ENCODE assay signal across 8 cellular contexts in genomic region chr1:32964461-32965250, GRCh38. TPM values are rescaled to one million over a fixed set of nuclear protein-coding genes. Genes with fewer than 3 reads are reported as not detected.
DNase-seq lines count a peak whose midpoint lies in the region; ATAC-seq, FAIRE-seq and TF ChIP-seq lines count a peak whose summit lies in the region.

Gene RNF19B, minus strand, starts transcription at chr1:32964809. Its CDS starts 124 bp downstream, at chr1:32964685.

- no peak within 1 kb of the TSS for H2BK12ac ChIP-seq in H1 (ENCODE audit: low read depth, low read length)

- H3K79me2 ChIP-seq in H1 (ENCODE audit: control insufficient read depth in 1 of 2, insufficient read depth in 2 of 2, low read length in 2 of 2) (peaks cover 0 to 25% of the 10 kb centered on the region in 2 experiments; a peak in 2 of 4 replicates), mesendoderm (ENCODE audit: control insufficient read depth, insufficient read depth, low read length) (peaks cover 5% of the 10 kb centered on the region)

- no peak within 1 kb of the TSS for H3K56ac ChIP-seq in H1 (replicated peaks; ENCODE audit: insufficient read length, low read depth, low read length)
- peak within 1 kb of the TSS; percentile 91 for H3K56ac ChIP-seq in mesendoderm (ENCODE audit: low read length)

- H3K14ac ChIP-seq in H1 (ENCODE audit: insufficient read length), result no peak within 1 kb of the TSS

- WGBS in H1 (ENCODE audit: extremely low coverage in 1 of 2, insufficient coverage in 1 of 2, insufficient read length in 1 of 2, insufficient replicate concordance in 2 of 2, low coverage in 1 of 2, low lambda C conversion rate in 2 of 2, missing lambda C conversion rate in 1 of 2), 2 experiments, result 5% methylated on average over 31 of the region's 83 CpGs; no CpG with 5 or more reads in 1 of the 2 experiments
- WGBS in mesendoderm (ENCODE audit: extremely low coverage, insufficient coverage, low lambda C conversion rate), result no CpG with 5 or more reads among the region's 83 CpGs

- H2BK5ac ChIP-seq in H1 (ENCODE audit: low read depth, low read length), result no peak within 1 kb of the TSS; the same call in 1 of the 2 replicates
- H2BK5ac ChIP-seq in mesendoderm (ENCODE audit: low read length), result no peak within 1 kb of the TSS

- H3K27me3 ChIP-seq in H1 (replicated peaks in 1 of 4; ENCODE audit: control insufficient read depth in 3 of 4, extremely low read depth in 1 of 4, insufficient read depth in 3 of 4, low read length in 3 of 4) (peaks cover 0 to 6% (median 0%) of the 10 kb centered on the region in 4 experiments; a peak in 2 of 7 replicates), mesendoderm (ENCODE audit: insufficient read depth, low read length, poor library complexity) (no peaks in the 10 kb centered on the region)

- H3K4me3 ChIP-seq in H1 (ENCODE audit: extremely low read depth in 1 of 4, insufficient read depth in 2 of 4, low read depth in 3 of 4, low read length in 4 of 4) (peak within 1 kb of the TSS; percentile 70 to 83 (median 70)), mesendoderm (ENCODE audit: low read length) (peak within 1 kb of the TSS; percentile 73)

- H2BK15ac ChIP-seq in H1 (ENCODE audit: low read length), result no peak within 1 kb of the TSS
- no peak within 1 kb of the TSS for H2BK15ac ChIP-seq in mesendoderm (replicated peaks; ENCODE audit: low read depth)

- no peaks in the 10 kb centered on the region for H3K36me3 ChIP-seq in H1 (ENCODE audit: control insufficient read depth in 2 of 4, insufficient read depth in 4 of 4, low read length in 3 of 4)
- H3K36me3 ChIP-seq in mesendoderm (ENCODE audit: control insufficient read depth, insufficient read depth, low read length), result no peaks in the 10 kb centered on the region

- H3K23ac ChIP-seq in H1 (ENCODE audit: insufficient read length) (no peak within 1 kb of the TSS), mesendoderm (ENCODE audit: low read length) (no peak within 1 kb of the TSS)

- H3K4ac ChIP-seq in H1 (replicated peaks; ENCODE audit: insufficient read length, low read depth, low read length), result peak within 1 kb of the TSS; percentile 74
- H3K4ac ChIP-seq in mesendoderm (ENCODE audit: low read depth, low read length), result no peak within 1 kb of the TSS

- CTCF ChIA-PET in H1 (lab: Charles Lee; ENCODE audit: partially characterized antibody), result interaction anchor here (0.9 to 2.5 kb wide), 6 partner anchors 10 to 121 kb away, joined by 3 to 9 read pairs (median 4); no protein-coding TSS in a partner anchor

- no peak for TF ChIP-seq RAD21 in H1 (IDR thresholded peaks at IDR 0.05 in 1 of 2, conservative IDR thresholded peaks at IDR 0.05 in 1 of 2; ENCODE audit: low read depth in 2 of 2, low read length in 2 of 2)

- H3K4me2 ChIP-seq in H1 (ENCODE audit: insufficient read depth in 1 of 2, low read depth in 2 of 2, low read length in 2 of 2), result peak within 1 kb of the TSS; percentile 52 to 79
- peak within 1 kb of the TSS; percentile 92 for H3K4me2 ChIP-seq in mesendoderm (ENCODE audit: low read length)

- H3K9me3 ChIP-seq in H1 (ENCODE audit: insufficient read depth in 2 of 2, low read depth in 1 of 2, low read length in 1 of 2), result no peaks in the 10 kb centered on the region

- peak; percentile 94 to 96 for TF ChIP-seq POLR2A in H1 (IDR thresholded peaks at IDR 0.05; ENCODE audit: control extremely low read depth in 1 of 2, low read depth in 2 of 2, low read length in 2 of 2)

- no peak; a peak in 1 of 4 replicates for TF ChIP-seq CTCF in H1 (IDR thresholded peaks at IDR 0.05; ENCODE audit: control extremely low read depth in 1 of 3, insufficient read depth in 1 of 3, low read depth in 1 of 3, low read length in 3 of 3)

- peaks cover 4 to 13% of the 10 kb centered on the region in 2 experiments for H4K20me1 ChIP-seq in H1 (replicated peaks in 1 of 2; ENCODE audit: control insufficient read depth in 1 of 2, insufficient read depth in 2 of 2, low read length in 2 of 2)

- H4K8ac ChIP-seq in H1 (ENCODE audit: extremely low read depth, insufficient read depth, low read length) (peak within 1 kb of the TSS; percentile 54), mesendoderm (ENCODE audit: low read depth, low read length) (no peak within 1 kb of the TSS)

- ATAC-seq in GM21360 (IDR thresholded peaks at IDR 0.05; ENCODE audit: unreplicated experiment), result peak; percentile 78

- H3K79me1 ChIP-seq in H1 (ENCODE audit: low read depth, low read length) (no peaks in the 10 kb centered on the region; the same call in 1 of the 2 replicates), mesendoderm (ENCODE audit: low read length) (peaks cover 6% of the 10 kb centered on the region)

- POLR2A ChIA-PET in H1 (lab: Charles Lee; ENCODE audit: partially characterized antibody), result interaction anchor here (0.6 to 3.5 kb wide), 28 partner anchors 10 to 304 kb away, joined by 3 to 21 read pairs (median 4); partner anchors contain the start of genes AK2 and HPCA

- peak; percentile 54 for FAIRE-seq in HTR-8/SVneo (lab: Jason Lieb, UNC)
- no peak for FAIRE-seq in H1 (lab: Jason Lieb, UNC)

- DNase-seq in COLO668 (lab: John Stamatoyannopoulos, UW; ENCODE audit: unreplicated experiment) (peak; percentile 99), HTR-8/SVneo (ENCODE audit: insufficient read length, low spot score) (peak; percentile 93), NOMO-1 treated with dmso at 0.1 percent for 144 hours (lab: John Stamatoyannopoulos, UW; ENCODE audit: unreplicated experiment) (peak; percentile 93), H1 (ENCODE audit: low read depth in 1 of 2, low spot score in 2 of 2) (peak; percentile 80 to 96), mesendoderm (peak; percentile 96)
- DNase-seq in activated CD8-positive, alpha-beta memory T cell treated with anti-CD3 and anti-CD28 coated beads for 48 hours (ENCODE audit: low read depth in 2 of 3, low spot score in 2 of 3), result peak; percentile 80 to 92 (median 82)
- DNase-seq in stimulated activated CD8-positive, alpha-beta memory T cell treated with anti-CD3 and anti-CD28 coated beads, Interleukin-15, amount 100 ng/mL, for 1 hour (ENCODE audit: low read depth), result peak; percentile 85

- H4K91ac ChIP-seq in H1 (replicated peaks; ENCODE audit: insufficient read length, low read length), result no peak within 1 kb of the TSS

- H3K27ac ChIP-seq in H1 (ENCODE audit: low read depth, low read length), result peak within 1 kb of the TSS; percentile 58; the same call in 1 of the 2 replicates
- H3K27ac ChIP-seq in mesendoderm (ENCODE audit: low read depth, low read length), result peak within 1 kb of the TSS; percentile 68

- H3K23me2 ChIP-seq in H1 (ENCODE audit: low read depth, low read length), result peaks cover 2% of the 10 kb centered on the region; the same call in 1 of the 2 replicates

- no peak for TF ChIP-seq EP300 in H1 (IDR thresholded peaks at IDR 0.05; ENCODE audit: borderline replicate concordance in 1 of 2, low read depth in 2 of 2, low read length in 2 of 2)

- H2AK5ac ChIP-seq in H1 (ENCODE audit: low read depth, low read length) (no peak within 1 kb of the TSS), mesendoderm (ENCODE audit: low read length) (no peak within 1 kb of the TSS)

- H3K18ac ChIP-seq in H1 (ENCODE audit: extremely low read depth, low read length) (peak within 1 kb of the TSS; percentile 83), mesendoderm (ENCODE audit: low read length) (peak within 1 kb of the TSS; percentile 69)

- H3K4me1 ChIP-seq in H1 (replicated peaks in 1 of 4; ENCODE audit: control insufficient read depth in 3 of 4, insufficient read depth in 4 of 4, low read length in 3 of 4), result peaks cover 0 to 5% (median 1%) of the 10 kb centered on the region in 4 experiments; a peak in 3 of 7 replicates
- peaks cover 2% of the 10 kb centered on the region for H3K4me1 ChIP-seq in mesendoderm (ENCODE audit: control insufficient read depth, low read depth, low read length)

- H4K5ac ChIP-seq in H1 (ENCODE audit: insufficient read length, low read depth, low read length) (no peak within 1 kb of the TSS), mesendoderm (ENCODE audit: low read length) (no peak within 1 kb of the TSS)

- peak within 1 kb of the TSS; percentile 39 to 79 (median 52); a peak in 4 of 7 replicates for H3K9ac ChIP-seq in H1 (replicated peaks in 1 of 4; ENCODE audit: extremely low read depth in 1 of 4, low read depth in 3 of 4, low read length in 3 of 4)
- H3K9ac ChIP-seq in mesendoderm (ENCODE audit: low read length), result peak within 1 kb of the TSS; percentile 81

- no peak within 1 kb of the TSS for H2BK120ac ChIP-seq in H1 (replicated peaks; ENCODE audit: low read depth, low read length)
- no peak within 1 kb of the TSS for H2BK120ac ChIP-seq in mesendoderm (ENCODE audit: low read depth, low read length)

- H2BK20ac ChIP-seq in H1 (ENCODE audit: low read length), result 0 out of 2 replicates have a peak within 1 kb of the TSS, but pooled peaks have one; percentile 55

- peak within 1 kb of the TSS; percentile 30; the same call in 1 of the 2 replicates for H2AFZ ChIP-seq in H1 (ENCODE audit: low read length)

TF ChIP-seq in H1, 55 proteins besides CTCF, POLR2A, EP300 and RAD21 (continues in another document):
- TF ChIP-seq GTF2F1 (IDR thresholded peaks at IDR 0.05; ENCODE audit: borderline replicate concordance, low read depth, low read length) (peak; percentile 73), USF2 (IDR thresholded peaks at IDR 0.05; ENCODE audit: low read length) (peak; percentile 81), CREB1 (IDR thresholded peaks at IDR 0.05) (peak; percentile 64; the same call in 1 of the 2 replicates), POLR2AphosphoS5 (IDR thresholded peaks at IDR 0.05; ENCODE audit: low read depth, low read length) (peak; percentile 91), KDM5A (IDR thresholded peaks at IDR 0.05; ENCODE audit: low read length) (no peak), GABPA (IDR thresholded peaks at IDR 0.05; ENCODE audit: borderline replicate concordance, insufficient read depth, low read length) (0 out of 2 replicates have a peak, but pooled peaks have one; percentile 47), SUZ12 (IDR thresholded peaks at IDR 0.05; ENCODE audit: low read length) (no peak)

RNA-seq across cellular contexts. Expression of gene RNF19B, which starts in this region (rescaled TPM):
- 10.4 and 11.2 TPM in 2 replicates for total RNA-seq in H1 (2021; fragmentation: NEBNext Ultra II Directional; extraction: Animal tissue kit (Norgen Biotek cat#: 25700))
- 9.2 and 9.8 TPM in 2 replicates for polyA plus RNA-seq in H1 (2011; rRNA removed)
- 10.5 TPM for polyA plus RNA-seq in H1 (2011; cell fraction: cytosol; rRNA removed)
- polyA plus RNA-seq in H1 (2011; cell fraction: nucleus; rRNA removed), result 7.4 TPM
- 9.1 to 12.2 TPM (median 11.8 TPM) in 4 replicates for polyA plus RNA-seq in H1 (2012, experiment 1 of 2)
- 9.2 TPM for polyA plus RNA-seq in H1 (2012, experiment 2 of 2)
- polyA plus RNA-seq in H1 (2013, experiment 1 of 2), result 5.0 TPM
- 5.2 TPM for polyA plus RNA-seq in H1 (2013, experiment 2 of 2)
- polyA minus RNA-seq in H1 (2011; rRNA and poly(A)+ RNA removed), result 15.3 and 17.4 TPM in 2 replicates
- 9.8 TPM for polyA minus RNA-seq in H1 (2011; cell fraction: cytosol; rRNA and poly(A)+ RNA removed)
- 9.0 TPM for polyA minus RNA-seq in H1 (2011; cell fraction: nucleus; rRNA and poly(A)+ RNA removed)
- 6.6 TPM for polyA plus RNA-seq in mesendoderm (2013, experiment 1 of 2)
- polyA plus RNA-seq in mesendoderm (2013, experiment 2 of 2), result 7.1 TPM

Comparison
In these comparisons a context has a peak if more than half of its experiments do, and no peak if none do; other contexts are left out.
1. Peak in every context shown above with its lines: DNase-seq, ATAC-seq, H3K4me3 ChIP-seq and H3K27ac ChIP-seq.